ENCODE assay signal across 21 cellular contexts in genomic region chr15:38212759-38213158, GRCh38.
"Had no signal": no experiment of that assay in that cellular context is flagged by ENCODE, and none has a peak within 500 bp of the region (broad histone marks: within the 10 kb centered on the region; RNA-seq: fewer than 3 reads in every experiment).

No MANE protein-coding gene starts in this region.

- H3K9me3 Mint-ChIP-seq: immature natural killer cell; natural killer cell treated with Interleukin-12 subunit alpha and Interleukin-12 subunit beta and Interleukin-15 and Interleukin-18, amount 100 ng/mL, for 72 hours; stimulated activated memory B cell treated with anti-CD40 and anti-IgM and Interleukin-4, amounts not matched to agents 10 μg/mL and 1 μg/mL and 100 μg/mL, for 72 hours; stimulated activated naive CD8-positive, alpha-beta T cell treated with anti-CD3 and anti-CD28 coated beads, Interleukin-15, Interleukin-2, amounts not matched to agents 100 ng/mL and 50 ng/mL, for 24 hours had no signal

- H3K27ac ChIP-seq: esophagus squamous epithelium, gastroesophageal sphincter, parathyroid adenoma, psoas muscle, spleen, tibial artery, upper lobe of right lung, vagina had no signal

- H3K4me1 Mint-ChIP-seq: stimulated activated memory B cell treated with anti-CD40 and anti-IgM and Interleukin-4, amounts not matched to agents 10 μg/mL and 1 μg/mL and 100 μg/mL, for 72 hours had no signal

- H3K27ac Mint-ChIP-seq: immature natural killer cell; natural killer cell treated with Interleukin-12 subunit alpha and Interleukin-12 subunit beta and Interleukin-15 and Interleukin-18, amount 100 ng/mL, for 72 hours; stimulated activated memory B cell treated with anti-CD40 and anti-IgM and Interleukin-4, amounts not matched to agents 10 μg/mL and 1 μg/mL and 100 μg/mL, for 72 hours; stimulated activated naive CD8-positive, alpha-beta T cell treated with anti-CD3 and anti-CD28 coated beads, Interleukin-15, Interleukin-2, amounts not matched to agents 100 ng/mL and 50 ng/mL, for 24 hours had no signal

- H3K27me3 ChIP-seq: esophagus squamous epithelium, gastroesophageal sphincter, spleen, tibial artery, upper lobe of right lung, vagina had no signal

- H3K36me3 Mint-ChIP-seq: immature natural killer cell; natural killer cell treated with Interleukin-12 subunit alpha and Interleukin-12 subunit beta and Interleukin-15 and Interleukin-18, amount 100 ng/mL, for 72 hours; stimulated activated memory B cell treated with anti-CD40 and anti-IgM and Interleukin-4, amounts not matched to agents 10 μg/mL and 1 μg/mL and 100 μg/mL, for 72 hours had no signal

- H3K9me3 ChIP-seq: esophagus squamous epithelium, gastroesophageal sphincter, psoas muscle, spleen, tibial artery, upper lobe of right lung, vagina had no signal

- H3K4me3 Mint-ChIP-seq: immature natural killer cell; natural killer cell treated with Interleukin-12 subunit alpha and Interleukin-12 subunit beta and Interleukin-15 and Interleukin-18, amount 100 ng/mL, for 72 hours; stimulated activated memory B cell treated with anti-CD40 and anti-IgM and Interleukin-4, amounts not matched to agents 10 μg/mL and 1 μg/mL and 100 μg/mL, for 72 hours; stimulated activated naive CD8-positive, alpha-beta T cell treated with anti-CD3 and anti-CD28 coated beads, Interleukin-15, Interleukin-2, amounts not matched to agents 100 ng/mL and 50 ng/mL, for 24 hours had no signal

- H3K4me1 ChIP-seq: parathyroid adenoma, psoas muscle, spleen, vagina had no signal

- DNase-seq: dermis blood vessel endothelial cell; esophagus squamous epithelium; foreskin fibroblast; glutamatergic neuron; immature natural killer cell; kidney; mammary epithelial cell; psoas muscle; spleen; stimulated activated CD4-positive, alpha-beta T cell treated with anti-CD3 and anti-CD28 coated beads, Interleukin-15, amount 100 ng/mL, for 24 hours; stimulated activated CD4-positive, alpha-beta T cell treated with anti-CD3 and anti-CD28 coated beads, Interleukin-1b, Interleukin-23, amount 100 ng/mL, for 48 hours; stimulated activated CD4-positive, alpha-beta T cell treated with anti-CD3 and anti-CD28 coated beads, Interleukin-4, amount 100 ng/mL, for 24 hours; tibial artery; upper lobe of right lung had no signal

- ATAC-seq: gastroesophageal sphincter; natural killer cell treated with Interleukin-12 subunit alpha and Interleukin-12 subunit beta and Interleukin-15 and Interleukin-18, amount 100 ng/mL, for 72 hours; psoas muscle; sciatic nerve; stimulated activated memory B cell treated with anti-CD40 and anti-IgM and Interleukin-4, amounts not matched to agents 10 μg/mL and 1 μg/mL and 100 μg/mL, for 72 hours; upper lobe of right lung had no signal

- H3K36me3 ChIP-seq: esophagus squamous epithelium, gastroesophageal sphincter, spleen, tibial artery, upper lobe of right lung, vagina had no signal

- H3K4me3 ChIP-seq: esophagus squamous epithelium, gastroesophageal sphincter, psoas muscle, spleen, tibial artery, upper lobe of right lung, vagina had no signal

- H3K27me3 Mint-ChIP-seq: stimulated activated memory B cell treated with anti-CD40 and anti-IgM and Interleukin-4, amounts not matched to agents 10 μg/mL and 1 μg/mL and 100 μg/mL, for 72 hours had no signal
